ENCODE assay signal across 6 cellular contexts in the genomic region with DNA sequence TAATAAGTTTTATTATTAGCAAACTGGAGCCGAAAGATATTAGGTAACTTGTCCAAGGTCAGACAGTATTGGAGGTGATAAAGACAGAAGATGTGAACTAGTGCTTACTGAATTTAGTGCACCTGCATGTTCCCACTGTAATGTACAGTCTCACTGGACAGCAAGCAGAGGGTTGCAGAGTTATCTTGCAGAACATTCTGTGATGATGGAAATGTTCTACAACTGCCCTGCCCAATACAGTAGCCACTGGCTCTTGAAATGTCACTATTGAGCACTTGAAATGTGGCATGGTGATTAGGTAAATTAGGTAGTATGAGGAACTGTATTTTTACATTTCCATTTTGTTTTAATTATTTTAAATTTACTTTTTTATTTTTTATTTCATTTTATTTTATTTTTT.
"Had no signal": no experiment of that assay in that cellular context is flagged by ENCODE, and none has a peak within 500 bp of the region (broad histone marks: within the 10 kb centered on the region; RNA-seq: fewer than 3 reads in every experiment).

No MANE protein-coding gene starts in this region.

- H3K4me1 Mint-ChIP-seq: IgD-negative memory B cell had no signal

- H3K9me3 Mint-ChIP-seq: IgD-negative memory B cell had no signal

- H3K27ac ChIP-seq: HL-60 had no signal

- ATAC-seq: HepG2, K562 had no signal

- H3K36me3 Mint-ChIP-seq: IgD-negative memory B cell had no signal

- H3K4me3 Mint-ChIP-seq: IgD-negative memory B cell had no signal

- DNase-seq: IMR-90, KBM-7 had no signal

- H3K4me3 ChIP-seq: K562 had no signal
